In genomic region chr5:116605310-116606070, GRCh38 we compare ENCODE assay signal across 1 cellular context.
TF ChIP-seq lines count a peak whose summit lies in the region.

No MANE protein-coding gene starts in this region.

TF ChIP-seq in H1, 55 proteins besides CTCF, POLR2A, EP300 and RAD21:
- TF ChIP-seq SIRT6 (IDR thresholded peaks at IDR 0.05; ENCODE audit: low read length) (no peak), CBX5 (IDR thresholded peaks at IDR 0.05; ENCODE audit: low read depth, low read length) (no peak), TBP (IDR thresholded peaks at IDR 0.05; ENCODE audit: low read depth, low read length) (no peak), RNF2 (IDR thresholded peaks at IDR 0.05; ENCODE audit: borderline replicate concordance, low read depth, low read length, missing control alignments, poor library complexity, severe bottlenecking) (no peak), SAP30 (IDR thresholded peaks at IDR 0.05; ENCODE audit: insufficient read depth, insufficient replicate concordance, low read length) (no peak), BACH1 (IDR thresholded peaks at IDR 0.05; ENCODE audit: low read length) (no peak), EGR1 (IDR thresholded peaks at IDR 0.05; ENCODE audit: borderline replicate concordance, low read depth, low read length) (no peak), ATF3 (IDR thresholded peaks at IDR 0.05; ENCODE audit: insufficient read depth, low read depth, low read length) (no peak), HDAC2 (IDR thresholded peaks at IDR 0.05; ENCODE audit: borderline replicate concordance in 1 of 2, low read depth in 2 of 2, low read length in 2 of 2) (no peak), RBBP5 (IDR thresholded peaks at IDR 0.05; ENCODE audit: borderline replicate concordance, low read depth, low read length) (no peak), ASH2L (IDR thresholded peaks at IDR 0.05; ENCODE audit: low read length) (no peak), KDM4A (IDR thresholded peaks at IDR 0.05; ENCODE audit: low read depth, low read length, severe bottlenecking) (no peak)
